20 cellular contexts compared by ENCODE assay signal in the genomic region with DNA sequence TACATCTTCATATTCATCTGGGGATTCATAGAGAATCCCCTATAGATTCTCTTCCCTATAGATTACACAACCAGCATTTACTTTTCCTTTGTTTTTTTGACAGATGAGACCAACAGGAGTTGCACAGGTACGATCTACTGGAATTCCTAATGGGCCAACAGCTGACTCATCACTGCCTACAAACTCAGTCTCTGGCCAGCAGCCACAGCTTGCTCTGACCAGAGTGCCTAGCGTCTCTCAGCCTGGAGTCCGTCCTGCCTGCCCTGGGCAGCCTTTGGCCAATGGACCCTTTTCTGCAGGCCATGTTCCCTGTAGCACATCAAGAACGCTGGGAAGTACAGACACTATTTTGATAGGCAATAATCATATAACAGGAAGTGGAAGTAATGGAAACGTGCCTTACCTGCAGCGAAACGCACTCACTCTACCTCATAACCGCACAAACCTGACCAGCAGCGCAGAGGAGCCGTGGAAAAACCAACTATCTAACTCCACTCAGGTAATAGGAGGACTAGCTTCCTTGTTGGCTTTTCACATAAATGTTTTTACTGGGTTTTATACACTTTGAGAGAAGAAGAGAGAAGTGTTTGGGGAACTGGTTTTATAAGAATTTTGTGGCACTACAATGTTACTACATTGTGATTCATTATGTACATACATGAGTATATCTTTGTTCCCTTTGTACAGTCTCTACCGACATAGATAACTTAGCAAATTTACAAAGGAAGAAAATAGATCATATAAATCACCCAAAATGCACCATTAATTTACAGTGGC.
A peak's percentile ranks its signal among the peaks of the same experiment; 100 is the strongest.
DNase-seq lines count a peak whose midpoint lies in the region; ATAC-seq and TF ChIP-seq lines count a peak whose summit lies in the region.
"Had no signal": no experiment of that assay in that cellular context is flagged by ENCODE, and none has a peak within 500 bp of the region (broad histone marks: within the 10 kb centered on the region; RNA-seq: fewer than 3 reads in every experiment).

No MANE protein-coding gene starts in this region.

- no peaks in the 10 kb centered on the region for H3K9me3 Mint-ChIP-seq in Calu3 (ENCODE audit: low read depth, unreplicated experiment)
- H3K9me3 Mint-ChIP-seq: activated T-helper 2 cell treated with anti-CD3 and anti-CD28 coated beads, Interferon-gamma antibody, Interleukin-2, Interleukin-4, amounts not matched to agents 10 μg/mL and 5 μg/mL and 100 μg/mL, durations not matched to agents 14 hours and 24 hours and 36 hours; T-helper 1 cell treated with Interleukin-12 subunit alpha and Interleukin-12 subunit beta and Interleukin-4 antibody, amounts not matched to agents 30 μg/mL and 1 μg/mL, for 36 hours had no signal

- TF ChIP-seq CTCF in Calu3 (IDR thresholded peaks at IDR 0.05; ENCODE audit: unreplicated experiment) (no peak), choroid plexus epithelial cell (conservative IDR thresholded peaks at IDR 0.05; ENCODE audit: low read depth, low read length) (no peak), right lobe of liver (IDR thresholded peaks at IDR 0.05) (no peak), lower lobe of right lung (IDR thresholded peaks at IDR 0.05) (no peak)

- TF ChIP-seq POLR2A in right lobe of liver (IDR thresholded peaks at IDR 0.05): no peak

- intact Hi-C loops in Calu3 (cut with micrococcal nuclease; ENCODE audit: unreplicated experiment): no loop called here
- intact Hi-C loops in right lobe of liver (cut with DNase I): no loop called here
- intact Hi-C loops in lower lobe of right lung (cut with DNase I): no loop called here

- CTCF ChIA-PET in Calu3 (lab: Charles Lee): no interaction called here

- H3K4me3 Mint-ChIP-seq in Calu3 (ENCODE audit: low read depth, unreplicated experiment): no peak overlapping the region
- H3K4me3 Mint-ChIP-seq: activated CD8-positive, alpha-beta T cell treated with anti-CD3 and anti-CD28 coated beads, Interleukin-2, amount 10 ng/mL, durations not matched to agents 7 days and 5 days; stimulated activated naive CD8-positive, alpha-beta T cell treated with anti-CD3 and anti-CD28 coated beads, Interleukin-15, amount 100 ng/mL, for 72 hours; T-helper 1 cell treated with Interleukin-12 subunit alpha and Interleukin-12 subunit beta and Interleukin-4 antibody, amounts not matched to agents 30 μg/mL and 1 μg/mL, for 36 hours had no signal

- peaks cover 0 to 47% (median 19%) of the 10 kb centered on the region in 4 donors for H3K36me3 ChIP-seq in right lobe of liver
- H3K36me3 ChIP-seq in lower lobe of right lung: peaks cover 36% of the 10 kb centered on the region

- H3K27me3 Mint-ChIP-seq in Calu3 (ENCODE audit: unreplicated experiment): no peaks in the 10 kb centered on the region
- H3K27me3 Mint-ChIP-seq: stimulated activated naive CD8-positive, alpha-beta T cell treated with anti-CD3 and anti-CD28 coated beads, Interleukin-15, amount 100 ng/mL, for 72 hours had no signal

- 79% methylated on average over 10 of the region's 11 CpGs for WGBS in right lobe of liver (ENCODE audit: insufficient coverage, low coverage, low lambda C conversion rate, missing lambda C conversion rate)

- H3K4me3 ChIP-seq in choroid plexus epithelial cell (ENCODE audit: low read depth, low read length): no peak overlapping the region
- no peak overlapping the region for H3K4me3 ChIP-seq in right lobe of liver
- H3K4me3 ChIP-seq in lower lobe of right lung: no peak overlapping the region
- H3K4me3 ChIP-seq: left ventricle myocardium inferior, sigmoid colon had no signal

- H3K36me3 Mint-ChIP-seq in Calu3 (ENCODE audit: insufficient read depth, unreplicated experiment): peaks cover 7% of the 10 kb centered on the region

- H3K27ac ChIP-seq in right lobe of liver (no peak overlapping the region), lower lobe of right lung (no peak overlapping the region)
- H3K27ac ChIP-seq: left ventricle myocardium inferior, sigmoid colon had no signal

- peak; percentile 86 to 98 (median 92) for ATAC-seq in right lobe of liver
- no peak for ATAC-seq in lower lobe of right lung
- ATAC-seq: activated CD8-positive, alpha-beta T cell treated with anti-CD3 and anti-CD28 coated beads, Interleukin-2, amount 10 ng/mL, durations not matched to agents 7 days and 5 days; stimulated activated naive CD8-positive, alpha-beta T cell treated with anti-CD3 and anti-CD28 coated beads, Interleukin-15, amount 100 ng/mL, for 72 hours had no signal

- H3K27me3 ChIP-seq in right lobe of liver: no peaks in the 10 kb centered on the region
- no peaks in the 10 kb centered on the region for H3K27me3 ChIP-seq in lower lobe of right lung (ENCODE audit: low read depth)
- H3K27me3 ChIP-seq: sigmoid colon had no signal

- H3K4me1 ChIP-seq in right lobe of liver (no peaks in the 10 kb centered on the region), lower lobe of right lung (no peaks in the 10 kb centered on the region)
- H3K4me1 ChIP-seq: sigmoid colon had no signal

- H3K27ac Mint-ChIP-seq in Calu3 (ENCODE audit: unreplicated experiment): peak overlapping the region; percentile 67
- H3K27ac Mint-ChIP-seq: activated CD8-positive, alpha-beta T cell treated with anti-CD3 and anti-CD28 coated beads, Interleukin-2, amount 10 ng/mL, durations not matched to agents 7 days and 5 days; activated T-helper 2 cell treated with anti-CD3 and anti-CD28 coated beads, Interferon-gamma antibody, Interleukin-2, Interleukin-4, amounts not matched to agents 10 μg/mL and 5 μg/mL and 100 μg/mL, durations not matched to agents 14 hours and 24 hours and 36 hours; T-helper 1 cell treated with Interleukin-12 subunit alpha and Interleukin-12 subunit beta and Interleukin-4 antibody, amounts not matched to agents 30 μg/mL and 1 μg/mL, for 36 hours had no signal

- no peaks in the 10 kb centered on the region for H3K9me3 ChIP-seq in right lobe of liver
- H3K9me3 ChIP-seq in lower lobe of right lung: no peaks in the 10 kb centered on the region
- H3K9me3 ChIP-seq: left ventricle myocardium inferior, sigmoid colon had no signal

- H3K4me1 Mint-ChIP-seq in Calu3 (ENCODE audit: low read depth, unreplicated experiment): peaks cover 20% of the 10 kb centered on the region

- no TSS peak for BruUV-seq in Calu3 (replicated peaks; lab: Mats Ljungman, UMichigan)

- DNase-seq in Calu3 (no peak), NCI-H226 (peak; percentile 17), choroid plexus epithelial cell (ENCODE audit: low read depth) (peak; percentile 29), right lobe of liver (peak; percentile 67 to 83 (median 78)), germinal center (ENCODE audit: low spot score) (no peak), hepatic stellate cell (ENCODE audit: low spot score) (no peak), lower lobe of right lung (no peak)
- no peak for DNase-seq in activated CD4-positive, CD25-positive, alpha-beta regulatory T cell treated with anti-CD3 and anti-CD28 coated beads, Interleukin-2, amount 50 U/mL, for 72 hours
- DNase-seq: activated CD8-positive, alpha-beta T cell treated with anti-CD3 and anti-CD28 coated beads, Interleukin-2, amount 10 ng/mL, durations not matched to agents 7 days and 5 days; H7; KG1; left ventricle myocardium inferior; NCI-H1092; NCI-H510A treated with DMSO at 0.1 percent for 48 hours; occipital lobe; SHP77; sigmoid colon; stimulated activated naive CD8-positive, alpha-beta T cell treated with anti-CD3 and anti-CD28 coated beads, Interleukin-15, amount 100 ng/mL, for 72 hours had no signal

Comparison
In these comparisons a context has a peak if more than half of its experiments do, and no peak if none do; other contexts are left out.
1. DNase-seq: peak in NCI-H226 (single experiment), choroid plexus epithelial cell (single experiment) and right lobe of liver (3 of 3); none in Calu3 (single experiment), activated CD4-positive, CD25-positive, alpha-beta regulatory T cell treated with anti-CD3 and anti-CD28 coated beads, Interleukin-2, amount 50 U/mL, for 72 hours (single experiment), germinal center (single experiment), hepatic stellate cell (single experiment) and lower lobe of right lung (single experiment).
2. ATAC-seq: peak in right lobe of liver (4 of 4); none in lower lobe of right lung (0 of 2).